In the genomic region with DNA sequence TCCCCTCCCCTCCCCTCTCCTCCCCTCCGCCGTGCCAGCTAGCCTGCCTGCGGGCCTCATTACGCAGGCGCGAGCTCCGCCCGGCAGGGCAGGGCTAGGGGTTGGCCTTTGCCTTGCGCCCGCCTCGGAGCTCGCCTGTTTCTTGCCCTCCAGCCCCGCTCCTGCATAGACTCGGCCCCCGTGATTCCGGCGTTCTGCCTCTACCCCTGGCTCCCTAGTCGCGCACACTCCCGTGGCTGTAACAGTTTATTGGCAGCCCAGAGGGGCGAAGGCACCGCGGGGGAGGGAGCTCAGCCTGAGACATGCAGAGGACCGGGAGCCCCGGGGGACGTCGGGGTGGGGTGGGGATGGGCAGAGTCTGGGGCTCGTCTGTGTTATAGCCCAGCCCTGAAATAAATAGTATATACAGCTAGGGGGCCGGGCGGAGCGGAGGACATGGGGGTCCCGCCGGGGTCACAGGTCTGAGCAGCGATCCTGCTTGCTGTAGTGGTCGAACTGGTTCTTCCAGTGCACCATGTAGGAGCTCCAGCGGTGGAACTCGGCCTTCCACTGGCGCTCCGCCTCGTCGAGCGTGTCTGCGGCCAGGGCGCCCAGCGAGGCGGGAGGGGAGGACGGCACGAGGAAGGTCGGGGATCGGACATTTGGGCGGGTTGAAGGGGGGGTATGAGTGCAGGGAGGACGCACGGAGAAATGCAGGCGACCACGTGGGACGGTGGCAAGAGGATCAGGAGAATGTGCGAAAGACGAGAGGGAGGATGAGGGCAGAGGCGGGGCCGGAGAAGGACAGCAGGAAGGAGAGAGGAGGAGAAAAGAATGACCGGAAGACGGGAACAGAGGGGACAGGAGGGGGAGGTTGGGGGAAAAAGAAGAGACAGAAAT, we compare ENCODE assay signal across 8 cellular contexts. TPM values are rescaled to one million over a fixed set of nuclear protein-coding genes. Genes with fewer than 3 reads are reported as not detected.
DNase-seq lines count a peak whose midpoint lies in the region; ATAC-seq and TF ChIP-seq lines count a peak whose summit lies in the region.

No MANE protein-coding gene starts in this region.

- H3K14ac ChIP-seq in trophoblast cell (ENCODE audit: low read length) = peak overlapping the region; percentile 49

- no peaks in the 10 kb centered on the region for H4K20me1 ChIP-seq in SU-DHL-6 (ENCODE audit: low read depth, low read length)

- H2BK5ac ChIP-seq in trophoblast cell (ENCODE audit: low read depth, low read length, poor library complexity) = peak overlapping the region; percentile 92

- WGBS in trophoblast cell (ENCODE audit: extremely low coverage, insufficient coverage, insufficient read length) = no CpG with 5 or more reads among the region's 62 CpGs
- 1% methylated on average over 39 to 51 of the region's 62 CpGs for WGBS in tibial nerve, 2 donors

- H3K27me3 ChIP-seq in SU-DHL-6 (ENCODE audit: low read length) (no peaks in the 10 kb centered on the region), trophoblast cell (ENCODE audit: insufficient read depth, low read length) (no peaks in the 10 kb centered on the region), tibial nerve (peaks cover 0 to 19% of the 10 kb centered on the region in 2 donors)

- H2BK120ac ChIP-seq in trophoblast cell (ENCODE audit: insufficient read depth, low read length, poor library complexity) = peak overlapping the region; percentile 40

- no peak overlapping the region for H3K23ac ChIP-seq in trophoblast cell (ENCODE audit: low read length)

- H3K4me1 ChIP-seq in trophoblast cell (ENCODE audit: control insufficient read depth in 1 of 2, insufficient read depth in 2 of 2, low read length in 2 of 2) (peaks cover 20 to 40% of the 10 kb centered on the region in 2 experiments), tibial nerve (peaks cover 0 to 50% (median 26%) of the 10 kb centered on the region in 4 donors)

- H3K9ac ChIP-seq in SU-DHL-6 (ENCODE audit: low read length) (peak overlapping the region; percentile 63), trophoblast cell (ENCODE audit: low read length) (peak overlapping the region; percentile 42)

- peak overlapping the region; percentile 89 for H4K8ac ChIP-seq in trophoblast cell (ENCODE audit: low read depth, low read length)

- ATAC-seq in HG02610 (IDR thresholded peaks at IDR 0.05; ENCODE audit: unreplicated experiment) = peak; percentile 72

- H3K27ac ChIP-seq in SU-DHL-6 (ENCODE audit: low read depth, low read length) = no peak overlapping the region
- H3K27ac ChIP-seq in trophoblast cell (ENCODE audit: low read depth, low read length) = peak overlapping the region; percentile 98
- peak overlapping the region; percentile 77 to 93 (median 88) for H3K27ac ChIP-seq in tibial nerve

- no peak overlapping the region for H2BK12ac ChIP-seq in trophoblast cell (ENCODE audit: low read length)

- TF ChIP-seq EP300 in tibial nerve (IDR thresholded peaks at IDR 0.05) = peak in 1 of 2 donors; percentile 91

- peaks cover 16% of the 10 kb centered on the region for H3K79me2 ChIP-seq in SU-DHL-6 (ENCODE audit: insufficient read depth, low read length)
- H3K79me2 ChIP-seq in trophoblast cell (ENCODE audit: control insufficient read depth, insufficient read depth, low read length, poor library complexity) = peaks cover 17% of the 10 kb centered on the region

- peak overlapping the region; percentile 89 for H3K18ac ChIP-seq in trophoblast cell (ENCODE audit: low read length)

- H2AK5ac ChIP-seq in trophoblast cell (ENCODE audit: low read length) = peak overlapping the region; percentile 36

- DNase-seq in NCI-H1417 treated with DMSO at 0.1 percent for 48 hours (lab: John Stamatoyannopoulos, UW) (peak; percentile 63), cardiac septum (ENCODE audit: low spot score) (peak; percentile 98), trophoblast cell (peak; percentile 93 to 96), tibial nerve (ENCODE audit: low spot score in 2 of 2) (peak; percentile 79 to 81)
- DNase-seq in activated naive CD8-positive, alpha-beta T cell treated with anti-CD3 and anti-CD28 coated beads, Interleukin-2, amount 50 U/mL, for 16 hours (ENCODE audit: low read depth, low spot score) = peak; percentile 77

- intact Hi-C loops in cardiac septum (cut with DNase I) = loop anchor here (10.0 kb wide), 1 partner anchor 275 kb away; the partner anchor contains the start of gene VGF

- peaks cover 29% of the 10 kb centered on the region for H3F3A ChIP-seq in SU-DHL-6 (ENCODE audit: insufficient read depth)

- H2AFZ ChIP-seq in SU-DHL-6 (ENCODE audit: low read depth, low read length, severe bottlenecking) (peak overlapping the region; percentile 80), trophoblast cell (ENCODE audit: insufficient read depth, low read length, poor library complexity) (peak overlapping the region; percentile 35)

- no peaks in the 10 kb centered on the region for H3K9me2 ChIP-seq in SU-DHL-6 (replicated peaks; ENCODE audit: insufficient read depth, low read length)

- no peaks in the 10 kb centered on the region for H3K9me3 ChIP-seq in SU-DHL-6 (ENCODE audit: insufficient read depth, low read length)
- no peaks in the 10 kb centered on the region for H3K9me3 ChIP-seq in trophoblast cell (ENCODE audit: insufficient read depth, low read depth, low read length)
- H3K9me3 ChIP-seq in tibial nerve = no peaks in the 10 kb centered on the region

- peak overlapping the region; percentile 46 for H3K4ac ChIP-seq in trophoblast cell (ENCODE audit: low read depth, low read length)

- peak overlapping the region; percentile 54; the same call in 1 of the 2 replicates for H3K4me3 ChIP-seq in GM08714 (ENCODE audit: low read length)
- H3K4me3 ChIP-seq in SU-DHL-6 (ENCODE audit: insufficient read depth, low read length, poor library complexity, severe bottlenecking) = peak overlapping the region; percentile 64
- peak overlapping the region; percentile 72 for H3K4me3 ChIP-seq in trophoblast cell (ENCODE audit: low read depth, low read length)
- H3K4me3 ChIP-seq in tibial nerve = peak overlapping the region; percentile 65 to 93 (median 81)

- TF ChIP-seq CTCF in SU-DHL-6 (IDR thresholded peaks at IDR 0.05; ENCODE audit: insufficient read depth, low read length, poor library complexity, severe bottlenecking) = no peak
- TF ChIP-seq CTCF in tibial nerve (IDR thresholded peaks at IDR 0.05) = no peak

- H3K4me2 ChIP-seq in SU-DHL-6 (ENCODE audit: low read depth, low read length, poor library complexity, severe bottlenecking) (peak overlapping the region; percentile 93), trophoblast cell (ENCODE audit: low read length) (peak overlapping the region; percentile 92)

- H3K36me3 ChIP-seq in SU-DHL-6 (ENCODE audit: low read length) (peaks cover 4% of the 10 kb centered on the region; the same call in 1 of the 2 replicates), trophoblast cell (ENCODE audit: control insufficient read depth in 1 of 2, insufficient read depth in 2 of 2, low read length in 2 of 2) (peaks cover 49 to 52% of the 10 kb centered on the region in 2 experiments), tibial nerve (peaks cover 0 to 36% (median 25%) of the 10 kb centered on the region in 3 donors)

- H4K91ac ChIP-seq in trophoblast cell (ENCODE audit: low read depth, low read length) = peak overlapping the region; percentile 98

- TF ChIP-seq POLR2A in tibial nerve (IDR thresholded peaks at IDR 0.05) = peak; percentile 38 to 84

- H3K79me1 ChIP-seq in trophoblast cell (ENCODE audit: low read length) = peaks cover 24% of the 10 kb centered on the region

- peak overlapping the region; percentile 38 for H4K12ac ChIP-seq in trophoblast cell (ENCODE audit: low read depth, low read length)

RNA-seq across cellular contexts. Expression of gene UFSP1, which starts 0.5 kb away (rescaled TPM):
- total RNA-seq in cardiac septum = 2.1 TPM
- 1.4 and 1.6 TPM in 2 replicates for polyA plus RNA-seq in trophoblast cell (2013)
- total RNA-seq in tibial nerve = 10 to 100 TPM in 1 of 4 donors, 1 to 10 TPM in 3; 2.8 to 13.3 (median 5.0) TPM

RNA-seq across cellular contexts. Expression of gene ACHE, which starts 5.7 kb away (rescaled TPM):
- total RNA-seq in cardiac septum = 2.1 TPM
- 10.2 and 11.1 TPM in 2 replicates for polyA plus RNA-seq in trophoblast cell (2013)
- total RNA-seq in tibial nerve = 1 to 10 TPM in 1 of 4 donors, not detected in 3; 3.0 TPM

RNA-seq across cellular contexts. Expression of gene SRRT, which starts 15.1 kb away (rescaled TPM):
- total RNA-seq in cardiac septum (62.9 TPM), tibial nerve (100 to 1,000 TPM in 1 of 4 donors, 10 to 100 TPM in 3; 72.6 to 124 (median 88.6) TPM)
- 115 and 117 TPM in 2 replicates for polyA plus RNA-seq in trophoblast cell (2013)

RNA-seq across cellular contexts. Expression of gene TRIP6, which starts 22.8 kb away (rescaled TPM):
- total RNA-seq in cardiac septum (24.4 TPM), tibial nerve (100 to 1,000 TPM in 1 of 4 donors, 10 to 100 TPM in 3; 63.9 to 119 (median 80.8) TPM)
- 75.4 and 76.0 TPM in 2 replicates for polyA plus RNA-seq in trophoblast cell (2013)

RNA-seq across cellular contexts. Expression of gene SLC12A9, which starts 37.5 kb away (rescaled TPM):
- total RNA-seq in cardiac septum (6.9 TPM), tibial nerve (10 to 100 TPM; 11.8 to 36.8 (median 32.1) TPM)
- polyA plus RNA-seq in trophoblast cell (2013) = 18.4 and 20.0 TPM in 2 replicates
